ENCODE assay signal across 32 cellular contexts in genomic region chr7:116064179-116064578, GRCh38. TPM values are rescaled to one million over a fixed set of nuclear protein-coding genes. Genes with fewer than 3 reads are reported as not detected.
"Had no signal": no experiment of that assay in that cellular context is flagged by ENCODE, and none has a peak within 500 bp of the region (broad histone marks: within the 10 kb centered on the region; RNA-seq: fewer than 3 reads in every experiment).

No MANE protein-coding gene starts in this region.

- H3K9me3 ChIP-seq: ascending aorta had no signal

- ATAC-seq: activated CD4-positive, alpha-beta T cell treated with anti-CD3 and anti-CD28 coated beads for 36 hours; activated CD4-positive, CD25-positive, alpha-beta regulatory T cell treated with anti-CD3 and anti-CD28 coated beads, Interleukin-2, amount 50 U/mL, for 24 hours; activated CD8-positive, alpha-beta memory T cell treated with anti-CD3 and anti-CD28 coated beads, Interleukin-2, amount 10 ng/mL, durations not matched to agents 7 days and 5 days; activated CD8-positive, alpha-beta T cell treated with anti-CD3 and anti-CD28 coated beads, Interleukin-2, amount 10 ng/mL, durations not matched to agents 7 days and 5 days; activated naive CD8-positive, alpha-beta T cell treated with anti-CD3 and anti-CD28 coated beads, Interleukin-2, amount 50 U/mL, for 24 hours had no signal

- H3K27me3 ChIP-seq: ascending aorta, cardiac muscle cell had no signal

- H3K36me3 ChIP-seq: ascending aorta, cardiac muscle cell had no signal

- H3K4me1 ChIP-seq: ascending aorta had no signal

- H3K4me3 ChIP-seq: ascending aorta, cardiac muscle cell had no signal

- H3K27ac ChIP-seq: ascending aorta, cardiac muscle cell, VCaP had no signal

- DNase-seq: activated CD4-positive, alpha-beta memory T cell treated with anti-CD3 and anti-CD28 coated beads, Interleukin-2, amount 10 ng/mL, durations not matched to agents 7 days and 5 days; activated CD4-positive, alpha-beta T cell treated with anti-CD3 and anti-CD28 coated beads for 1 hour; activated CD4-positive, alpha-beta T cell treated with anti-CD3 and anti-CD28 coated beads for 36 hours; activated CD4-positive, alpha-beta T cell treated with anti-CD3 and anti-CD28 coated beads for 48 hours; activated CD4-positive, alpha-beta T cell treated with anti-CD3 and anti-CD28 coated beads, Interleukin-2, amount 10 ng/mL, durations not matched to agents 7 days and 5 days; activated CD4-positive, alpha-beta T cell treated with anti-CD3 and anti-CD28 coated beads, Interleukin-2, amount 50 U/mL, for 48 hours; activated CD4-positive, CD25-positive, alpha-beta regulatory T cell; activated CD8-positive, alpha-beta memory T cell treated with anti-CD3 and anti-CD28 coated beads for 24 hours; activated CD8-positive, alpha-beta memory T cell treated with anti-CD3 and anti-CD28 coated beads, Interleukin-2, amount 10 ng/mL, durations not matched to agents 7 days and 5 days; activated CD8-positive, alpha-beta memory T cell treated with anti-CD3 and anti-CD28 coated beads, Interleukin-2, amount 50 U/mL, for 48 hours; activated CD8-positive, alpha-beta T cell treated with anti-CD3 and anti-CD28 coated beads, Interleukin-2, amount 10 ng/mL, durations not matched to agents 7 days and 5 days; activated effector memory CD4-positive, alpha-beta T cell treated with Interleukin-2 at 50 U/mL for 16 hours; activated gamma-delta T cell; activated naive CD4-positive, alpha-beta T cell treated with anti-CD3 and anti-CD28 coated beads, Interleukin-2, amount 10 ng/mL, durations not matched to agents 7 days and 5 days; activated naive CD4-positive, alpha-beta T cell treated with Interleukin-2 at 50 U/mL for 16 hours; activated naive CD8-positive, alpha-beta T cell treated with anti-CD3 and anti-CD28 coated beads, Interleukin-2, amount 10 ng/mL, durations not matched to agents 7 days and 5 days; activated naive CD8-positive, alpha-beta T cell treated with anti-CD3 and anti-CD28 coated beads, Interleukin-2, amount 50 U/mL, for 24 hours; activated T-cell treated with anti-CD3 and anti-CD28 coated beads, Interleukin-2, amount 50 U/mL, for 24 hours; activated T-cell treated with anti-CD3 and anti-CD28 coated beads, Interleukin-2, amount 50 U/mL, for 48 hours; amygdala; anterior cingulate cortex; caudate nucleus; T-helper 1 cell; T-helper 2 cell; T-helper 9 cell had no signal

- FAIRE-seq: bronchial epithelial cell, TTC549 had no signal

RNA-seq across cellular contexts. Expression of gene TFEC, which starts 33.6 kb away (rescaled TPM):
- total RNA-seq: activated CD4-positive, alpha-beta T cell treated with anti-CD3 and anti-CD28 coated beads for 36 hours; activated T-helper 2 cell treated with anti-CD3 and anti-CD28 coated beads, Interferon-gamma antibody, Interleukin-2, Interleukin-4, amounts not matched to agents 10 μg/mL and 5 μg/mL and 100 μg/mL, durations not matched to agents 14 hours and 24 hours and 36 hours; bronchial epithelial cell; cardiac muscle cell had no signal
- polyA plus RNA-seq: cardiac muscle cell had no signal
